16 cellular contexts compared by ENCODE assay signal in genomic region chr10:5760462-5760861, GRCh38. TPM values are rescaled to one million over a fixed set of nuclear protein-coding genes. Genes with fewer than 3 reads are reported as not detected.
DNase-seq lines count a peak whose midpoint lies in the region; ATAC-seq and TF ChIP-seq lines count a peak whose summit lies in the region.
"Had no signal": no experiment of that assay in that cellular context is flagged by ENCODE, and none has a peak within 500 bp of the region (broad histone marks: within the 10 kb centered on the region; RNA-seq: fewer than 3 reads in every experiment).

No MANE protein-coding gene starts in this region.

- H3K4me1 ChIP-seq in cardiac muscle cell (ENCODE audit: low read depth) (no peaks in the 10 kb centered on the region), smooth muscle cell (ENCODE audit: low read depth) (no peaks in the 10 kb centered on the region), GM23248 (ENCODE audit: insufficient read depth) (no peaks in the 10 kb centered on the region)

- peaks cover 68% of the 10 kb centered on the region for H3K36me3 ChIP-seq in cardiac muscle cell
- H3K36me3 ChIP-seq in smooth muscle cell (ENCODE audit: low read depth) = peaks cover 4% of the 10 kb centered on the region
- H3K36me3 ChIP-seq in GM23248 (ENCODE audit: low read depth) = peaks cover 85% of the 10 kb centered on the region

- no peaks in the 10 kb centered on the region for H3K79me2 ChIP-seq in smooth muscle cell (ENCODE audit: low read depth)
- H3K79me2 ChIP-seq in GM23248 (ENCODE audit: insufficient read depth) = peaks cover 24% of the 10 kb centered on the region

- H4K20me1 ChIP-seq in smooth muscle cell (ENCODE audit: low read depth) (peaks cover 11% of the 10 kb centered on the region), GM23248 (ENCODE audit: insufficient read depth) (no peaks in the 10 kb centered on the region)

- DNase-seq in cardiac muscle cell (ENCODE audit: low read depth in 1 of 2, low spot score in 1 of 2) (peak in 1 of 2 donors; percentile 15), left ventricle myocardium superior (no peak), T-helper 17 cell (no peak), erythroblast (lab: John Stamatoyannopoulos, UW) (peak; percentile 18 to 60), smooth muscle cell (lab: John Stamatoyannopoulos, UW; ENCODE audit: unreplicated experiment) (no peak), NCI-H345 treated with DMSO at 0.1 percent for 48 hours (lab: John Stamatoyannopoulos, UW; ENCODE audit: unreplicated experiment) (no peak), GM23248 (no peak)
- DNase-seq: CD4-positive, CD25-positive, alpha-beta regulatory T cell; NCI-H1436 treated with DMSO at 0.1 percent for 48 hours; NCI-H2029 treated with DMSO at 0.1 percent for 48 hours; NCI-H510A; NCI-H774; RPMI8226; SIG-M5 had no signal

- intact Hi-C loops in left ventricle myocardium superior (cut with micrococcal nuclease) = no loop called here

- H3K4me3 Mint-ChIP-seq in T-helper 17 cell = no peak overlapping the region
- H3K4me3 Mint-ChIP-seq: B cell; CD4-positive, CD25-positive, alpha-beta regulatory T cell had no signal

- TF ChIP-seq CTCF in cardiac muscle cell (IDR thresholded peaks at IDR 0.05; ENCODE audit: low read depth, low read length) (no peak), smooth muscle cell (IDR thresholded peaks at IDR 0.05; ENCODE audit: borderline replicate concordance, insufficient read depth, poor library complexity, severe bottlenecking) (no peak)

- H3K9me3 ChIP-seq in cardiac muscle cell (ENCODE audit: low read depth) = no peaks in the 10 kb centered on the region
- no peaks in the 10 kb centered on the region for H3K9me3 ChIP-seq in T-helper 17 cell (ENCODE audit: control insufficient read depth, low read length, poor library complexity, severe bottlenecking)
- no peaks in the 10 kb centered on the region for H3K9me3 ChIP-seq in smooth muscle cell (replicated peaks; ENCODE audit: low read depth)
- H3K9me3 ChIP-seq in GM23248 (ENCODE audit: low read depth) = no peaks in the 10 kb centered on the region

- peaks cover 6% of the 10 kb centered on the region for H3K4me1 Mint-ChIP-seq in T-helper 17 cell
- H3K4me1 Mint-ChIP-seq: B cell had no signal

- H2AFZ ChIP-seq in smooth muscle cell (ENCODE audit: low read depth) (no peak overlapping the region), GM23248 (no peak overlapping the region)

- H3K27me3 ChIP-seq in cardiac muscle cell (no peaks in the 10 kb centered on the region), smooth muscle cell (ENCODE audit: low read depth) (no peaks in the 10 kb centered on the region), GM23248 (replicated peaks; ENCODE audit: insufficient read depth) (no peaks in the 10 kb centered on the region)

- WGBS in smooth muscle cell (ENCODE audit: low lambda C conversion rate) = 86% methylated on average over 2 of the region's 2 CpGs
- 85% methylated on average over 2 of the region's 2 CpGs for WGBS in GM23248 (ENCODE audit: low coverage in 1 of 2, low lambda C conversion rate in 2 of 2, missing lambda C conversion rate in 2 of 2), 2 experiments

- in situ Hi-C loops in GM23248 (cut with MboI) = no loop called here

- H3K9ac ChIP-seq in smooth muscle cell (ENCODE audit: low read depth) = no peak overlapping the region
- H3K9ac ChIP-seq in GM23248 = no peak overlapping the region
- H3K9ac ChIP-seq: KMS-11 had no signal

- peak overlapping the region; percentile 83 for H3K27ac Mint-ChIP-seq in T-helper 17 cell

- no peak for TF ChIP-seq POLR2A in erythroblast (IDR thresholded peaks at IDR 0.05; ENCODE audit: low read length)

- ATAC-seq in left ventricle myocardium superior (no peak), T-helper 17 cell (no peak)

- H3F3A ChIP-seq in smooth muscle cell (ENCODE audit: low read depth) (peaks cover 34% of the 10 kb centered on the region), GM23248 (ENCODE audit: insufficient read depth) (peaks cover 90% of the 10 kb centered on the region)

- H3K36me3 Mint-ChIP-seq in T-helper 17 cell (ENCODE audit: low read depth) = peaks cover 7% of the 10 kb centered on the region

- peak overlapping the region; percentile 66 for H3K27ac ChIP-seq in cardiac muscle cell
- peak overlapping the region; percentile 10 for H3K27ac ChIP-seq in smooth muscle cell (ENCODE audit: low read depth)
- no peak overlapping the region; the same call in 1 of the 2 replicates for H3K27ac ChIP-seq in GM23248
- H3K27ac ChIP-seq: KMS-11 had no signal

- H3K4me3 ChIP-seq in cardiac muscle cell (no peak overlapping the region), smooth muscle cell (no peak overlapping the region), GM23248 (no peak overlapping the region)

- H3K4me2 ChIP-seq in smooth muscle cell = no peak overlapping the region
- no peak overlapping the region for H3K4me2 ChIP-seq in GM23248 (ENCODE audit: unreplicated experiment)
- H3K4me2 ChIP-seq: KMS-11 had no signal

- H3K9me2 ChIP-seq in GM23248 (ENCODE audit: insufficient read depth) = no peaks in the 10 kb centered on the region

- no peaks in the 10 kb centered on the region for H3K27me3 Mint-ChIP-seq in T-helper 17 cell
- H3K27me3 Mint-ChIP-seq: B cell; CD4-positive, CD25-positive, alpha-beta regulatory T cell had no signal

RNA-seq across cellular contexts. Expression of gene GDI2, which starts 52.8 kb away (rescaled TPM):
- total RNA-seq in cardiac muscle cell (218 and 234 TPM in 2 replicates), left ventricle myocardium superior (107 TPM), T-helper 17 cell (100 to 1,000 TPM in 1 of 2 donors, 10 to 100 TPM in 1; 95.5 to 109 TPM), smooth muscle cell (334 and 400 TPM in 2 replicates)
- polyA plus RNA-seq in cardiac muscle cell (182 and 230 TPM in 2 replicates), smooth muscle cell (172 and 186 TPM in 2 replicates), GM23248 (2016; fragmentation: Nextera tagmentation; extraction: Ambion mirVana) (195 and 206 TPM in 2 replicates)
- total RNA-seq in GM23248 (2014; rRNA removed; shearing (Covaris generic)) = 311 and 350 TPM in 2 replicates

Comparison
In these comparisons a context has a peak if more than half of its experiments do, and no peak if none do; other contexts are left out.
1. DNase-seq: peak in erythroblast (2 of 2); none in left ventricle myocardium superior (single experiment), T-helper 17 cell (0 of 3), smooth muscle cell (single experiment), NCI-H345 treated with DMSO at 0.1 percent for 48 hours (single experiment) and GM23248 (single experiment).